ENCODE assay signal across 8 cellular contexts in genomic region chr17:40113110-40113960, GRCh38. TPM values are rescaled to one million over a fixed set of nuclear protein-coding genes. Genes with fewer than 3 reads are reported as not detected.
DNase-seq lines count a peak whose midpoint lies in the region; ATAC-seq and TF ChIP-seq lines count a peak whose summit lies in the region.

No MANE protein-coding gene starts in this region.

- no peaks in the 10 kb centered on the region for H3K27me3 ChIP-seq in right lobe of liver

- H3K4me3 ChIP-seq in right lobe of liver = peak overlapping the region; percentile 46 to 52 (median 48)

- TF ChIP-seq CTCF in right lobe of liver (IDR thresholded peaks at IDR 0.05) = peak; percentile 87 to 95 (median 93)

- DNase-seq in CD1c-positive myeloid dendritic cell (ENCODE audit: extremely low spot score) (peak; percentile 96), NCI-H748 treated with DMSO at 0.1 percent for 48 hours (lab: John Stamatoyannopoulos, UW) (peak; percentile 85), dermis microvascular lymphatic vessel endothelial cell (ENCODE audit: low read depth in 2 of 2) (peak; percentile 94 to 97), right lobe of liver (peak; percentile 90 to 95 (median 94))
- DNase-seq in activated CD4-positive, alpha-beta T cell treated with anti-CD3 and anti-CD28 coated beads, Interleukin-2, amount 50 U/mL, for 4 hours = peak; percentile 91 to 93
- peak; percentile 95 for DNase-seq in stimulated activated CD4-positive, alpha-beta T cell treated with anti-CD3 and anti-CD28 coated beads, Interleukin-4, amount 100 ng/mL, for 24 hours

- WGBS in right lobe of liver (ENCODE audit: insufficient coverage, low coverage, low lambda C conversion rate, missing lambda C conversion rate) = 0% methylated on average over 16 of the region's 18 CpGs

- no peaks in the 10 kb centered on the region for H3K9me3 ChIP-seq in right lobe of liver

- intact Hi-C loops in right lobe of liver (cut with DNase I) = loop anchor here in 1 of 2 donors (10.0 kb wide), 1 partner anchor 51 kb away; no protein-coding TSS in a partner anchor

- peaks cover 2 to 64% (median 41%) of the 10 kb centered on the region in 4 donors for H3K4me1 ChIP-seq in right lobe of liver

- H3K27ac ChIP-seq in right lobe of liver = peak overlapping the region; percentile 90 to 91 (median 90)

- peak; percentile 52 for TF ChIP-seq POLR2A in right lobe of liver (IDR thresholded peaks at IDR 0.05)

- ATAC-seq in GM19372 (IDR thresholded peaks at IDR 0.05; ENCODE audit: low read depth, unreplicated experiment) (peak; percentile 89), HG03558 (IDR thresholded peaks at IDR 0.05; ENCODE audit: extremely low read depth, unreplicated experiment) (peak; percentile 78), right lobe of liver (peak; percentile 63 to 75 (median 72))

- H3K36me3 ChIP-seq in right lobe of liver = no peaks in the 10 kb centered on the region

RNA-seq across cellular contexts. Expression of gene MSL1, which starts 8.4 kb away (rescaled TPM):
- total RNA-seq in dermis microvascular lymphatic vessel endothelial cell (29.0 and 32.0 TPM in 2 replicates), right lobe of liver (10 to 100 TPM; 31.1 to 43.8 (median 36.0) TPM)

RNA-seq across cellular contexts. Expression of gene NR1D1, which starts 12.9 kb away (rescaled TPM):
- total RNA-seq in dermis microvascular lymphatic vessel endothelial cell = 0.77 and 2.4 TPM in 2 replicates
- 10 to 100 TPM in 4 of 6 experiments, 1 to 10 TPM in 2; 6.9 to 29.8 (median 16.0) TPM for total RNA-seq in right lobe of liver

RNA-seq across cellular contexts. Expression of gene CASC3, which starts 27.0 kb away (rescaled TPM):
- 19.4 and 20.7 TPM in 2 replicates for total RNA-seq in dermis microvascular lymphatic vessel endothelial cell
- total RNA-seq in right lobe of liver = 10 to 100 TPM; 19.6 to 31.5 (median 25.9) TPM

RNA-seq across cellular contexts. Expression of gene THRA, which starts 50.6 kb away (rescaled TPM):
- 11.9 and 19.7 TPM in 2 replicates for total RNA-seq in dermis microvascular lymphatic vessel endothelial cell
- total RNA-seq in right lobe of liver = 1 to 10 TPM; 3.7 to 9.4 (median 7.7) TPM

RNA-seq across cellular contexts. Expression of gene MED24, which starts 59.1 kb away (rescaled TPM):
- total RNA-seq in dermis microvascular lymphatic vessel endothelial cell = 32.5 and 49.8 TPM in 2 replicates
- total RNA-seq in right lobe of liver = 10 to 100 TPM; 29.0 to 38.2 (median 35.9) TPM

Comparison
In these comparisons a context has a peak if more than half of its experiments do, and no peak if none do; other contexts are left out.
1. Peak in every context shown above with its lines: DNase-seq, ATAC-seq, H3K4me3 ChIP-seq and H3K27ac ChIP-seq.